ENCODE assay signal across 8 cellular contexts in genomic region chr19:46634045-46634655, GRCh38. TPM values are rescaled to one million over a fixed set of nuclear protein-coding genes. Genes with fewer than 3 reads are reported as not detected.
DNase-seq lines count a peak whose midpoint lies in the region; ATAC-seq, FAIRE-seq and TF ChIP-seq lines count a peak whose summit lies in the region.

No MANE protein-coding gene starts in this region.

- intact Hi-C loops in activated B cell treated with CpG ODN at 0.5 μM for 24 hours (cut with micrococcal nuclease), result loop anchor here (1.0 kb wide), 4 partner anchors 9 to 34 kb away; partner anchors contain the start of genes DACT3 and PTGIR

- peaks cover 27% of the 10 kb centered on the region for H3K4me1 ChIP-seq in GM23338 (ENCODE audit: insufficient read depth)

- H3K9me2 ChIP-seq in GM23338 (ENCODE audit: insufficient read depth), result no peaks in the 10 kb centered on the region

- H4K20me1 ChIP-seq in GM23338 (replicated peaks; ENCODE audit: insufficient read depth), result no peaks in the 10 kb centered on the region; the same call in 1 of the 2 replicates

- DNase-seq in CMK (ENCODE audit: low read depth) (peak; percentile 95), GM23338 (ENCODE audit: low spot score) (peak; percentile 96), NCI-H187 (lab: John Stamatoyannopoulos, UW) (peak; percentile 75 to 85), activated B cell treated with CpG ODN at 0.5 μM for 24 hours (peak; percentile 92), bronchial epithelial cell (ENCODE audit: low read depth) (peak; percentile 80), islet precursor cell (peak; percentile 98), KG1 (lab: John Stamatoyannopoulos, UW) (no peak)
- DNase-seq in stimulated activated CD4-positive, alpha-beta T cell treated with anti-CD3 and anti-CD28 coated beads, Interleukin-15, amount 100 ng/mL, for 24 hours, result peak; percentile 96

- H3K27ac ChIP-seq in GM23338 (ENCODE audit: low read depth), result no peak overlapping the region

- H3K36me3 ChIP-seq in GM23338 (ENCODE audit: insufficient read depth) (no peaks in the 10 kb centered on the region), bronchial epithelial cell (ENCODE audit: control insufficient read depth, insufficient read depth, low read length) (no peaks in the 10 kb centered on the region)

- no peaks in the 10 kb centered on the region for H3K9me3 Mint-ChIP-seq in GM23338
- H3K9me3 Mint-ChIP-seq in activated B cell treated with CpG ODN at 0.5 μM for 24 hours, result no peaks in the 10 kb centered on the region

- H3K36me3 Mint-ChIP-seq in GM23338 (ENCODE audit: low read depth) (no peaks in the 10 kb centered on the region), activated B cell treated with CpG ODN at 0.5 μM for 24 hours (ENCODE audit: low read depth) (peaks cover 2% of the 10 kb centered on the region)

- ATAC-seq in GM23338 (peak; percentile 59), activated B cell treated with CpG ODN at 0.5 μM for 24 hours (ENCODE audit: low read depth) (peak; percentile 80)

- POLR2A ChIA-PET in activated B cell treated with CpG ODN at 0.5 μM for 24 hours (lab: Charles Lee), result interaction anchor here (0.6 to 8.6 kb wide), 9 partner anchors 9 to 111 kb away, joined by 3 to 99 read pairs (median 6); partner anchors contain the start of genes CALM3, DACT3 and PTGIR

- peaks cover 57% of the 10 kb centered on the region for H3K27me3 ChIP-seq in GM23338 (ENCODE audit: insufficient read depth)
- H3K27me3 ChIP-seq in bronchial epithelial cell (ENCODE audit: control insufficient read depth, insufficient read depth, low read length), result peaks cover 8% of the 10 kb centered on the region

- H3K27ac Mint-ChIP-seq in GM23338, result no peak overlapping the region
- H3K27ac Mint-ChIP-seq in activated B cell treated with CpG ODN at 0.5 μM for 24 hours, result peak overlapping the region; percentile 64

- H3K4me3 Mint-ChIP-seq in GM23338 (peak overlapping the region; percentile 79), activated B cell treated with CpG ODN at 0.5 μM for 24 hours (peak overlapping the region; percentile 81)

- CTCF ChIA-PET in activated B cell treated with CpG ODN at 0.5 μM for 24 hours (lab: Charles Lee), result interaction anchor here (1.0 to 2.2 kb wide), 5 partner anchors 12 to 28 kb away, joined by 3 to 9 read pairs (median 4); partner anchors contain the start of gene DACT3

- no peak for FAIRE-seq in bronchial epithelial cell (lab: Jason Lieb, UNC)

- TF ChIP-seq CTCF in GM23338 (conservative IDR thresholded peaks at IDR 0.05; ENCODE audit: low read depth in 2 of 2) (no peak), activated B cell treated with CpG ODN at 0.5 μM for 24 hours (IDR thresholded peaks at IDR 0.05) (no peak), bronchial epithelial cell (IDR thresholded peaks at IDR 0.05; ENCODE audit: insufficient read depth, low read length, severe bottlenecking) (no peak)

- H3K4me2 ChIP-seq in GM23338, result peak overlapping the region; percentile 96

- peaks cover 6% of the 10 kb centered on the region; the same call in 1 of the 2 replicates for H3F3A ChIP-seq in GM23338 (replicated peaks; ENCODE audit: low read depth)

- peak overlapping the region; percentile 96 for H2AFZ ChIP-seq in GM23338

- H3K79me2 ChIP-seq in GM23338 (replicated peaks; ENCODE audit: insufficient read depth), result no peaks in the 10 kb centered on the region

- H3K27me3 Mint-ChIP-seq in GM23338 (ENCODE audit: insufficient read depth, low read depth, poor library complexity) (peaks cover 37% of the 10 kb centered on the region), activated B cell treated with CpG ODN at 0.5 μM for 24 hours (no peaks in the 10 kb centered on the region)

- H3K4me1 Mint-ChIP-seq in GM23338 (peaks cover 23% of the 10 kb centered on the region), activated B cell treated with CpG ODN at 0.5 μM for 24 hours (peaks cover 30% of the 10 kb centered on the region)

- H3K4me3 ChIP-seq in GM23338 (peak overlapping the region; percentile 87), bronchial epithelial cell (ENCODE audit: low read depth, low read length) (peak overlapping the region; percentile 26)

TF ChIP-seq in GM23338, 12 proteins besides CTCF, POLR2A, EP300 and RAD21 (continues in another document):
- no peak for TF ChIP-seq STAT1 (IDR thresholded peaks at IDR 0.05; ENCODE audit: unreplicated experiment)
- no peak for TF ChIP-seq ZNF462 (CRISPR knock-in tag; IDR thresholded peaks at IDR 0.05)
- no peak for TF ChIP-seq ZNF114 (CRISPR knock-in tag; IDR thresholded peaks at IDR 0.05)
- TF ChIP-seq POLR2AphosphoS5 (IDR thresholded peaks at IDR 0.05; ENCODE audit: low read depth), result no peak
- TF ChIP-seq EZH2phosphoT487 (IDR thresholded peaks at IDR 0.05; ENCODE audit: unreplicated experiment), result no peak
- no peak for TF ChIP-seq ZNF331 (CRISPR knock-in tag; IDR thresholded peaks at IDR 0.05; ENCODE audit: low read depth)
- no peak for TF ChIP-seq CREB1 (CRISPR knock-in tag; IDR thresholded peaks at IDR 0.05; ENCODE audit: low read depth)
- no peak for TF ChIP-seq EZH2 (IDR thresholded peaks at IDR 0.05; ENCODE audit: low read depth, unreplicated experiment)

RNA-seq across cellular contexts. Expression of gene GNG8, which starts 1.9 kb away (rescaled TPM):
- total RNA-seq in GM23338 (2014; rRNA removed; shearing (Covaris generic)), result not detected in 2 replicates
- polyA plus RNA-seq in GM23338 (2016; fragmentation: Nextera tagmentation; extraction: Ambion mirVana), result 5.7 and 5.9 TPM in 2 replicates
- total RNA-seq in activated B cell treated with CpG ODN at 0.5 μM for 24 hours (33.1 and 38.2 TPM in 2 replicates), bronchial epithelial cell (not detected in 2 replicates)

RNA-seq across cellular contexts. Expression of gene PTGIR, which starts 9.3 kb away (rescaled TPM):
- not detected in 2 replicates for total RNA-seq in GM23338 (2014; rRNA removed; shearing (Covaris generic))
- not detected in 2 replicates for polyA plus RNA-seq in GM23338 (2016; fragmentation: Nextera tagmentation; extraction: Ambion mirVana)
- 13.4 and 17.8 TPM in 2 replicates for total RNA-seq in activated B cell treated with CpG ODN at 0.5 μM for 24 hours
- total RNA-seq in bronchial epithelial cell, result 0.26 TPM in 1 of 2 replicates, not detected in the other

RNA-seq across cellular contexts. Expression of gene DACT3, which starts 26.8 kb away (rescaled TPM):
- total RNA-seq in GM23338 (2014; rRNA removed; shearing (Covaris generic)), result 1.2 and 2.6 TPM in 2 replicates
- polyA plus RNA-seq in GM23338 (2016; fragmentation: Nextera tagmentation; extraction: Ambion mirVana), result 0.75 and 0.78 TPM in 2 replicates
- total RNA-seq in activated B cell treated with CpG ODN at 0.5 μM for 24 hours (0.49 and 0.75 TPM in 2 replicates), bronchial epithelial cell (under 0.01 and 0.13 TPM in 2 replicates)

RNA-seq across cellular contexts. Expression of gene CALM3, which starts 33.0 kb away (rescaled TPM):
- 193 and 215 TPM in 2 replicates for total RNA-seq in GM23338 (2014; rRNA removed; shearing (Covaris generic))
- polyA plus RNA-seq in GM23338 (2016; fragmentation: Nextera tagmentation; extraction: Ambion mirVana), result 143 and 148 TPM in 2 replicates
- total RNA-seq in activated B cell treated with CpG ODN at 0.5 μM for 24 hours (174 and 200 TPM in 2 replicates), bronchial epithelial cell (79.8 and 106 TPM in 2 replicates)

Comparison
In these comparisons a context has a peak if more than half of its experiments do, and no peak if none do; other contexts are left out.
1. RNA of gene GNG8, which starts 1.9 kb away (total RNA-seq): 33.1 to 38.2 TPM in activated B cell treated with CpG ODN at 0.5 μM for 24 hours; not detected in GM23338 and not detected in bronchial epithelial cell; every median in the first group is over 10 times any median in the second.
2. RNA of gene PTGIR, which starts 9.3 kb away (total RNA-seq): 13.4 to 17.8 TPM in activated B cell treated with CpG ODN at 0.5 μM for 24 hours; 0.26 TPM in bronchial epithelial cell and not detected in GM23338; every median in the first group is over 10 times any median in the second.